Comparison of ENCODE assay signal across 12 cellular contexts in the genomic region with DNA sequence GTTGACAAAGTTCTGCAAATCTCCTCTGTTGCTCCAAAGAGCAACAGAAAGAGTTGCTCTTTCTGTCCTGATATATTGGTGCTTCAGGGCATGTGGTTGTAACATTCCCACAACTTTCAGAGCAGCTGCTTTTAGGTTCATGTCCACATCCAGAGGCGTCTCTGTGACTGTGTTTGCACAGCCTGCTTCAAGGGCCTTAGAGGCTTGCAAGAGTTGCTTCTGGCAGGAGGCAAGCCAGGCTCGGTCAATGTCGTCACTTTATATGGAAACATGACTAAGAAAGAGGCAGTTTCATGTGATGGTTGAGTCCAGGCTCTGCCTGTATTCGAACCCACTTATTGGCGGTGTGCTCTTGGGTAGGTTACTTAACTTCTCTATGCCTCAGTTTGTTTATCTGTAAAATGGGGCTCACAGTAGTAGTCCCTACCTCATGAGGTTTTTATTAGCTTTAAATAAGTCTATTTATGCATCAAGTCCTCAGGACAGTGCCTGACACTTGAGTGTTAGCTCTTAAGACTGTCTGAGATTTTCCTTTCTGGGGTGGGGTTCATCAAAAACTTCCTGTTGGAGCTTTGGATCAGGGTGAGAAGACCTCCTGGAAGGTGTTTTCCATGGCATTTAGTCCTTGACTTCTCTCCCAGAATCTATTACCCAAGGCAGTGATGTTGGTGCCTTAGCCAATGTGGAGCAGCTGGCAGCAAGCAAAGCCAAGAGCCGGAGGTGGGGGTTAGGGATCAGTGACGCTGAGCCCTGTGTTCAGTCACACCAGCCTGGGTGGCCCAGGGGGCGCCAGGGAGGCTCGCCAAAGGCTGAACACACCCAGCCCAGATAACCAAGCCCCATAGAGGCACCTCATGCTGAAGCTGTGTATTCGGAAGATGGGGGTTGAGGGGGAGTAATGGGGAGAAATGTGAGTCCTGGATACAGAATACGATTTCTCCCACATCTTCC. TPM values are rescaled to one million over a fixed set of nuclear protein-coding genes. Genes with fewer than 3 reads are reported as not detected.
DNase-seq lines count a peak whose midpoint lies in the region; ATAC-seq and TF ChIP-seq lines count a peak whose summit lies in the region.
"Had no signal": no experiment of that assay in that cellular context is flagged by ENCODE, and none has a peak within 500 bp of the region (broad histone marks: within the 10 kb centered on the region; RNA-seq: fewer than 3 reads in every experiment).

No MANE protein-coding gene starts in this region.

- H3K27me3 ChIP-seq in dorsolateral prefrontal cortex: peaks cover 0 to 51% (median 25%) of the 10 kb centered on the region in 45 donors

- intact Hi-C loops in dorsolateral prefrontal cortex (cut with DNase I): no loop called here

- TF ChIP-seq CTCF in cardiac fibroblast (IDR thresholded peaks at IDR 0.05; ENCODE audit: low read depth, low read length) (peak; percentile 8), dorsolateral prefrontal cortex (IDR thresholded peaks at IDR 0.05 in 54 of 56, conservative IDR thresholded peaks at IDR 0.05 in 2 of 56; ENCODE audit: low read depth in 1 of 56, partially characterized antibody in 56 of 56) (no peak)

- peak; percentile 40 for DNase-seq in stimulated activated CD4-positive, alpha-beta T cell treated with anti-CD3 and anti-CD28 coated beads, Interleukin-15, amount 100 ng/mL, for 24 hours
- DNase-seq in stimulated activated CD4-positive, alpha-beta T cell treated with anti-CD3 and anti-CD28 coated beads, Interleukin-4, amount 100 ng/mL, for 1 hour: no peak
- DNase-seq in NCI-H446 treated with DMSO at 0.1 percent for 48 hours (lab: John Stamatoyannopoulos, UW) (peak; percentile 61), cardiac fibroblast (ENCODE audit: low read depth in 2 of 2) (peak in 1 of 2 donors; percentile 35), dorsolateral prefrontal cortex (no peak)
- DNase-seq in effector CD8-positive, alpha-beta T cell (lab: John Stamatoyannopoulos, UW): no peak
- DNase-seq: naive thymus-derived CD4-positive, alpha-beta T cell; T1000 had no signal

- H3K27ac ChIP-seq in dorsolateral prefrontal cortex: no peak overlapping the region
- H3K27ac ChIP-seq: C4-2B had no signal

- H3K4me3 ChIP-seq in cardiac fibroblast (replicated peaks in 1 of 2; ENCODE audit: low read depth in 2 of 2, low read length in 2 of 2) (no peak overlapping the region), dorsolateral prefrontal cortex (no peak overlapping the region)
- H3K4me3 ChIP-seq: HAP-1 had no signal

- ATAC-seq in GM18502 (IDR thresholded peaks at IDR 0.05; ENCODE audit: poor library complexity, unreplicated experiment) (no peak), GM21381 (IDR thresholded peaks at IDR 0.05; ENCODE audit: unreplicated experiment) (no peak)
- ATAC-seq: naive thymus-derived CD4-positive, alpha-beta T cell had no signal

RNA-seq across cellular contexts. Expression of a gene that starts 18.9 kb away (rescaled TPM):
- total RNA-seq in dorsolateral prefrontal cortex: under 1 TPM in 103 of 120 experiments, not detected in 17; 0.07 to 0.69 (median 0.22) TPM

Comparison
In these comparisons a context has a peak if more than half of its experiments do, and no peak if none do; other contexts are left out.
1. DNase-seq: peak in stimulated activated CD4-positive, alpha-beta T cell treated with anti-CD3 and anti-CD28 coated beads, Interleukin-15, amount 100 ng/mL, for 24 hours (single experiment) and NCI-H446 treated with DMSO at 0.1 percent for 48 hours (single experiment); none in stimulated activated CD4-positive, alpha-beta T cell treated with anti-CD3 and anti-CD28 coated beads, Interleukin-4, amount 100 ng/mL, for 1 hour (single experiment), effector CD8-positive, alpha-beta T cell (single experiment) and dorsolateral prefrontal cortex (0 of 10).